ENCODE assay signal across 31 cellular contexts in the genomic region with DNA sequence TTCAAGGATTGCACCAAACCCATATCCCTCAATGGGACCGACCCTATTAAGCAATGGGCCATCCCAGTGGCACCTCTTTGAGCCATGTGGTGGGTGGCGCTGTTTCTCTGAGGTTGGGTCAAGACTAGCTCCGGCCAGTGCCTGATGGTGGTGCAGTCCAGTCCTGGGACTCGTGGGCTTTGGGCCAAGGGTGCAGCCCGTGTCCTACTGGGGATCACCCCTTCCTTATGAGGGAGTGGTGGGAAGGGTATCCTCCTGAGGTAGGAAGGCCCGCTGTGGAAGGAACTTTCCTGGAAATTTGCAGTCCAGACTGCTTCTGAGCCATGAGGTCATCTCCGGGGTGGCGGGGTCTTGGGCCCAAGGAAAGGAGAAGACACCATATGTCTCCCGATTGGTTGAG.
"Had no signal": no experiment of that assay in that cellular context is flagged by ENCODE, and none has a peak within 500 bp of the region (broad histone marks: within the 10 kb centered on the region; RNA-seq: fewer than 3 reads in every experiment).

No MANE protein-coding gene starts in this region.

- DNase-seq: activated CD4-positive, alpha-beta memory T cell treated with anti-CD3 and anti-CD28 coated beads for 36 hours; activated CD4-positive, alpha-beta T cell treated with anti-CD3 and anti-CD28 coated beads, Interleukin-2, amount 10 ng/mL, durations not matched to agents 24 days and 14 days; activated CD4-positive, CD25-positive, alpha-beta regulatory T cell treated with anti-CD3 and anti-CD28 coated beads, Interleukin-2, amount 50 U/mL, for 72 hours; activated CD8-positive, alpha-beta memory T cell treated with anti-CD3 and anti-CD28 coated beads, Interleukin-2, amount 50 U/mL, for 4 hours; activated gamma-delta T cell treated with Interleukin-2 at 50 U/mL for 16 hours; activated naive CD4-positive, alpha-beta T cell treated with anti-CD3 and anti-CD28 coated beads, Interleukin-2, amount 50 U/mL, for 16 hours; activated T-cell treated with anti-CD3 and anti-CD28 coated beads, Interleukin-2, amount 50 U/mL, for 1 hour; amniotic stem cell; central memory CD4-positive, alpha-beta T cell; foreskin keratinocyte; midbrain; naive thymus-derived CD4-positive, alpha-beta T cell; occipital lobe; SK-N-SH; small intestine; stimulated activated CD4-positive, alpha-beta T cell treated with anti-CD3 and anti-CD28 coated beads, Interleukin-1b, Interleukin-23, amount 100 ng/mL, for 48 hours; stimulated activated CD4-positive, alpha-beta T cell treated with anti-CD3 and anti-CD28 coated beads, Interleukin-4, amount 100 ng/mL, for 4 hours; stimulated activated CD8-positive, alpha-beta memory T cell treated with anti-CD3 and anti-CD28 coated beads, Interleukin-4, amount 100 ng/mL, for 48 hours; stimulated activated naive CD8-positive, alpha-beta T cell treated with anti-CD3 and anti-CD28 coated beads, Interleukin-15, amount 100 ng/mL, for 72 hours; substantia nigra; SW 1271; T-helper 9 cell; thyroid gland had no signal

- H3K36me3 ChIP-seq: esophagus muscularis mucosa, neural progenitor cell, thyroid gland had no signal

- H3K27ac ChIP-seq: esophagus muscularis mucosa, foreskin keratinocyte, neural progenitor cell, thyroid gland had no signal

- H3K4me3 ChIP-seq: esophagus muscularis mucosa, neural progenitor cell, thyroid gland had no signal

- H3K27me3 Mint-ChIP-seq: activated CD4-positive, alpha-beta memory T cell treated with anti-CD3 and anti-CD28 coated beads for 36 hours; activated CD4-positive, alpha-beta T cell treated with anti-CD3 and anti-CD28 coated beads, Interleukin-2, amount 10 ng/mL, durations not matched to agents 24 days and 14 days; dendritic cell treated with granulocyte-macrophage colony-stimulating factor and Interleukin-4, amounts not matched to agents 40 ng/mL and 50 ng/mL, for 4 days; memory B cell; naive thymus-derived CD4-positive, alpha-beta T cell; stimulated activated memory B cell treated with anti-CD40 and anti-IgM and Interleukin-4, amounts not matched to agents 10 μg/mL and 1 μg/mL and 100 μg/mL, for 72 hours; stimulated activated naive CD8-positive, alpha-beta T cell treated with anti-CD3 and anti-CD28 coated beads, Interleukin-15, amount 100 ng/mL, for 72 hours had no signal

- H3K27ac Mint-ChIP-seq: activated CD4-positive, alpha-beta memory T cell treated with anti-CD3 and anti-CD28 coated beads for 36 hours; activated CD4-positive, alpha-beta T cell treated with anti-CD3 and anti-CD28 coated beads, Interleukin-2, amount 10 ng/mL, durations not matched to agents 24 days and 14 days; activated T-helper 1 cell treated with anti-CD3 and anti-CD28 coated beads, Interleukin-12 subunit alpha, Interleukin-12 subunit beta, Interleukin-2, Interleukin-4 antibody, amounts not matched to agents 30 ng/mL and 10 ng/mL and 1 ng/mL, durations not matched to agents 14 hours and 24 hours and 36 hours; dendritic cell treated with granulocyte-macrophage colony-stimulating factor and Interleukin-4, amounts not matched to agents 40 ng/mL and 50 ng/mL, for 4 days; memory B cell; naive thymus-derived CD4-positive, alpha-beta T cell; neural progenitor cell; stimulated activated memory B cell treated with anti-CD40 and anti-IgM and Interleukin-4, amounts not matched to agents 10 μg/mL and 1 μg/mL and 100 μg/mL, for 72 hours; stimulated activated naive CD8-positive, alpha-beta T cell treated with anti-CD3 and anti-CD28 coated beads, Interleukin-15, amount 100 ng/mL, for 72 hours; T-helper 1 cell treated with Interleukin-12 subunit alpha and Interleukin-12 subunit beta and Interleukin-4 antibody, amounts not matched to agents 30 μg/mL and 1 μg/mL, for 36 hours had no signal

- H3K4me1 ChIP-seq: esophagus muscularis mucosa, foreskin keratinocyte, neural progenitor cell, thyroid gland had no signal

- H3K36me3 Mint-ChIP-seq: activated CD4-positive, alpha-beta memory T cell treated with anti-CD3 and anti-CD28 coated beads for 36 hours; memory B cell; naive thymus-derived CD4-positive, alpha-beta T cell; stimulated activated memory B cell treated with anti-CD40 and anti-IgM and Interleukin-4, amounts not matched to agents 10 μg/mL and 1 μg/mL and 100 μg/mL, for 72 hours had no signal

- H3K4me1 Mint-ChIP-seq: activated CD4-positive, alpha-beta T cell treated with anti-CD3 and anti-CD28 coated beads, Interleukin-2, amount 10 ng/mL, durations not matched to agents 24 days and 14 days; memory B cell; naive thymus-derived CD4-positive, alpha-beta T cell; neural progenitor cell; stimulated activated memory B cell treated with anti-CD40 and anti-IgM and Interleukin-4, amounts not matched to agents 10 μg/mL and 1 μg/mL and 100 μg/mL, for 72 hours; stimulated activated naive CD8-positive, alpha-beta T cell treated with anti-CD3 and anti-CD28 coated beads, Interleukin-15, amount 100 ng/mL, for 72 hours had no signal

- ATAC-seq: foreskin keratinocyte; naive thymus-derived CD4-positive, alpha-beta T cell; sciatic nerve; stimulated activated memory B cell treated with anti-CD40 and anti-IgM and Interleukin-4, amounts not matched to agents 10 μg/mL and 1 μg/mL and 100 μg/mL, for 72 hours; stimulated activated naive CD8-positive, alpha-beta T cell treated with anti-CD3 and anti-CD28 coated beads, Interleukin-15, amount 100 ng/mL, for 72 hours had no signal

- H3K27me3 ChIP-seq: esophagus muscularis mucosa, foreskin keratinocyte, neural progenitor cell, thyroid gland had no signal

- H3K4me3 Mint-ChIP-seq: activated CD4-positive, alpha-beta memory T cell treated with anti-CD3 and anti-CD28 coated beads for 36 hours; activated CD4-positive, alpha-beta T cell treated with anti-CD3 and anti-CD28 coated beads, Interleukin-2, amount 10 ng/mL, durations not matched to agents 24 days and 14 days; activated T-helper 1 cell treated with anti-CD3 and anti-CD28 coated beads, Interleukin-12 subunit alpha, Interleukin-12 subunit beta, Interleukin-2, Interleukin-4 antibody, amounts not matched to agents 30 ng/mL and 10 ng/mL and 1 ng/mL, durations not matched to agents 14 hours and 24 hours and 36 hours; dendritic cell treated with granulocyte-macrophage colony-stimulating factor and Interleukin-4, amounts not matched to agents 40 ng/mL and 50 ng/mL, for 4 days; memory B cell; naive thymus-derived CD4-positive, alpha-beta T cell; neural progenitor cell; stimulated activated memory B cell treated with anti-CD40 and anti-IgM and Interleukin-4, amounts not matched to agents 10 μg/mL and 1 μg/mL and 100 μg/mL, for 72 hours; stimulated activated naive CD8-positive, alpha-beta T cell treated with anti-CD3 and anti-CD28 coated beads, Interleukin-15, amount 100 ng/mL, for 72 hours; T-helper 1 cell treated with Interleukin-12 subunit alpha and Interleukin-12 subunit beta and Interleukin-4 antibody, amounts not matched to agents 30 μg/mL and 1 μg/mL, for 36 hours had no signal

- H3K9me3 ChIP-seq: SK-N-SH, thyroid gland had no signal
